Comparison of ENCODE assay signal across 14 cellular contexts in genomic region chr11:12077535-12078280, GRCh38. TPM values are rescaled to one million over a fixed set of nuclear protein-coding genes. Genes with fewer than 3 reads are reported as not detected.
DNase-seq lines count a peak whose midpoint lies in the region; ATAC-seq and TF ChIP-seq lines count a peak whose summit lies in the region.
"Had no signal": no experiment of that assay in that cellular context is flagged by ENCODE, and none has a peak within 500 bp of the region (broad histone marks: within the 10 kb centered on the region; RNA-seq: fewer than 3 reads in every experiment).

No MANE protein-coding gene starts in this region.

- H3K9me3 ChIP-seq in SK-N-SH (no peaks in the 10 kb centered on the region), transverse colon (no peaks in the 10 kb centered on the region)
- H3K9me3 ChIP-seq: mucosa of descending colon had no signal

- no peaks in the 10 kb centered on the region for H3K9me2 ChIP-seq in SK-N-SH

- no peak overlapping the region; the same call in 1 of the 2 replicates for H3K4me2 ChIP-seq in SK-N-SH

- CTCF ChIA-PET in SK-N-SH (lab: Yijun Ruan, JAX), result no interaction called here

- H2AFZ ChIP-seq in SK-N-SH (ENCODE audit: low read depth), result no peak overlapping the region

- no peak for ATAC-seq in SK-N-SH treated with all-trans-retinoic acid at 6 μM for 48 hours

- DNase-seq in SK-N-SH (no peak), coronary artery (ENCODE audit: low spot score) (no peak), myocyte (ENCODE audit: low read depth) (peak; percentile 75), transverse colon (no peak), NCI-H1436 treated with DMSO at 0.1 percent for 48 hours (lab: John Stamatoyannopoulos, UW) (no peak), SW 1271 (lab: John Stamatoyannopoulos, UW) (no peak)
- no peak for DNase-seq in activated naive CD4-positive, alpha-beta T cell (lab: John Stamatoyannopoulos, UW)
- DNase-seq: activated CD4-positive, alpha-beta T cell treated with anti-CD3 and anti-CD28 coated beads, Interleukin-2, amount 50 U/mL, for 48 hours; activated effector memory CD4-positive, alpha-beta T cell treated with Interleukin-2 at 50 U/mL for 16 hours; mucosa of descending colon; NCI-H1105; T-helper 2 cell had no signal

- peak overlapping the region; percentile 94 for H3K9ac ChIP-seq in SK-N-SH

- POLR2A ChIA-PET in SK-N-SH (lab: Yijun Ruan, JAX), result no interaction called here

- intact Hi-C loops in transverse colon (cut with DNase I; ENCODE audit: low total_unique reads), result no loop called here

- H3K79me2 ChIP-seq in SK-N-SH (ENCODE audit: insufficient read depth), result peaks cover 10% of the 10 kb centered on the region; the same call in 1 of the 2 replicates

- TF ChIP-seq EP300 in SK-N-SH (IDR thresholded peaks at IDR 0.05; ENCODE audit: borderline replicate concordance in 1 of 2, low read depth in 1 of 2, low read length in 1 of 2), result no peak
- no peak for TF ChIP-seq EP300 in transverse colon (IDR thresholded peaks at IDR 0.05; ENCODE audit: low read depth)

- no peak for TF ChIP-seq POLR2A in transverse colon (IDR thresholded peaks at IDR 0.05)

- H3F3A ChIP-seq in SK-N-SH (replicated peaks; ENCODE audit: insufficient read depth), result peaks cover 52% of the 10 kb centered on the region

- in situ Hi-C loops in transverse colon (cut with MboI; ENCODE audit: low pct_ligation_motif_present in 1 of 4, low pct_unique_long_range_greater_than_20kb in 1 of 4, low sequenced_read_pairs in 3 of 4), result no loop called here

- TF ChIP-seq CTCF in SK-N-SH (IDR thresholded peaks at IDR 0.05) (no peak), coronary artery (IDR thresholded peaks at IDR 0.05) (no peak), transverse colon (IDR thresholded peaks at IDR 0.05) (no peak)

- H3K27ac ChIP-seq in SK-N-SH (ENCODE audit: low read depth in 2 of 2, low read length in 1 of 2), result peak overlapping the region in 1 of 2 experiments; percentile 100; a peak in 2 of 4 replicates
- H3K27ac ChIP-seq in coronary artery, result peak overlapping the region; percentile 86 to 93
- H3K27ac ChIP-seq in transverse colon, result peak overlapping the region; percentile 69 to 80 (median 78)
- H3K27ac ChIP-seq: 22Rv1 had no signal

- H3K4me1 ChIP-seq in SK-N-SH (ENCODE audit: control insufficient read depth in 1 of 2, insufficient read depth in 2 of 2, low read depth in 1 of 2, low read length in 1 of 2) (peaks cover 0 to 22% of the 10 kb centered on the region in 2 experiments; a peak in 2 of 4 replicates), transverse colon (peaks cover 0 to 14% (median 5%) of the 10 kb centered on the region in 4 donors)

- no peak for TF ChIP-seq RAD21 in SK-N-SH (IDR thresholded peaks at IDR 0.05; ENCODE audit: low read length)

- H3K36me3 ChIP-seq in SK-N-SH (replicated peaks in 1 of 2; ENCODE audit: control insufficient read depth in 1 of 2, insufficient read depth in 2 of 2, low read length in 1 of 2) (no peaks in the 10 kb centered on the region), transverse colon (no peaks in the 10 kb centered on the region)

- 90% methylated on average over 7 of the region's 7 CpGs for WGBS in SK-N-SH (ENCODE audit: low lambda C conversion rate)
- WGBS in transverse colon (ENCODE audit: low coverage in 1 of 2), 2 donors, result 79 to 83% methylated on average over 3 to 7 of the region's 7 CpGs

- H3K4me3 ChIP-seq in SK-N-SH (ENCODE audit: low read depth in 2 of 2, low read length in 1 of 2), result no peak overlapping the region
- H3K4me3 ChIP-seq in coronary artery, result no peak overlapping the region
- no peak overlapping the region for H3K4me3 ChIP-seq in transverse colon
- H3K4me3 ChIP-seq: mucosa of descending colon had no signal

- no peaks in the 10 kb centered on the region for H3K27me3 ChIP-seq in SK-N-SH (ENCODE audit: insufficient read depth)
- H3K27me3 ChIP-seq in transverse colon, result no peaks in the 10 kb centered on the region

- H4K20me1 ChIP-seq in SK-N-SH (ENCODE audit: insufficient read depth), result no peaks in the 10 kb centered on the region

TF ChIP-seq in SK-N-SH, 30 proteins besides CTCF, POLR2A, EP300 and RAD21:
- TF ChIP-seq NRF1 (IDR thresholded peaks at IDR 0.05; ENCODE audit: low read depth, low read length), result no peak
- TF ChIP-seq RFX5 (IDR thresholded peaks at IDR 0.05; ENCODE audit: low read length), result no peak
- TF ChIP-seq EZH2phosphoT487 (IDR thresholded peaks at IDR 0.05; ENCODE audit: borderline replicate concordance, low read depth), result no peak
- TF ChIP-seq FOSL2 (IDR thresholded peaks at IDR 0.05; ENCODE audit: borderline replicate concordance, low read depth), result peak; percentile 40; the same call in 1 of the 2 replicates

TF ChIP-seq in SK-N-SH treated with all-trans-retinoic acid at 6 μM for 48 hours, 23 proteins besides CTCF, POLR2A, EP300 and RAD21:
- TF ChIP-seq ZFP3 (CRISPR knock-in tag; IDR thresholded peaks at IDR 0.05), result no peak
- no peak for TF ChIP-seq CSDC2 (CRISPR knock-in tag; IDR thresholded peaks at IDR 0.05)
- TF ChIP-seq OSR1 (CRISPR knock-in tag; IDR thresholded peaks at IDR 0.05), result no peak
- no peak for TF ChIP-seq ZNF70 (CRISPR knock-in tag; IDR thresholded peaks at IDR 0.05)
- TF ChIP-seq RARB (CRISPR knock-in tag; IDR thresholded peaks at IDR 0.05), result no peak
- TF ChIP-seq CREB5 (CRISPR knock-in tag; IDR thresholded peaks at IDR 0.05; ENCODE audit: low read depth), result no peak
- no peak for TF ChIP-seq ARNTL (CRISPR knock-in tag; IDR thresholded peaks at IDR 0.05; ENCODE audit: borderline replicate concordance, low read depth)
- TF ChIP-seq POU6F1 (CRISPR knock-in tag; IDR thresholded peaks at IDR 0.05; ENCODE audit: borderline replicate concordance, low read depth), result no peak
- no peak for TF ChIP-seq TOX (CRISPR knock-in tag; IDR thresholded peaks at IDR 0.05; ENCODE audit: borderline replicate concordance)
- no peak for TF ChIP-seq ZFP30 (CRISPR knock-in tag; IDR thresholded peaks at IDR 0.05)

RNA-seq across cellular contexts. Expression of gene MICAL2, which starts 32.7 kb away (rescaled TPM):
- polyA plus RNA-seq in SK-N-SH (2012; rRNA removed), result 54.6 and 67.9 TPM in 2 replicates
- polyA plus RNA-seq in SK-N-SH (2012; cell fraction: cytosol; rRNA removed), result 38.0 and 41.1 TPM in 2 replicates
- 76.3 and 84.6 TPM in 2 replicates for polyA plus RNA-seq in SK-N-SH (2012; cell fraction: nucleus; rRNA removed)
- 14.7 TPM in 2 replicates for total RNA-seq in myocyte
- 179 TPM for polyA plus RNA-seq in myocyte (2012)
- total RNA-seq in transverse colon, result 100 to 1,000 TPM; 309 to 483 (median 316) TPM

Comparison
In these comparisons a context has a peak if more than half of its experiments do, and no peak if none do; other contexts are left out.
1. RNA of gene MICAL2, which starts 32.7 kb away (total RNA-seq): 309 to 483 TPM in transverse colon; 14.7 TPM in myocyte; every median in the first group is over 10 times any median in the second.